ENCODE assay signal across 27 cellular contexts in the genomic region with DNA sequence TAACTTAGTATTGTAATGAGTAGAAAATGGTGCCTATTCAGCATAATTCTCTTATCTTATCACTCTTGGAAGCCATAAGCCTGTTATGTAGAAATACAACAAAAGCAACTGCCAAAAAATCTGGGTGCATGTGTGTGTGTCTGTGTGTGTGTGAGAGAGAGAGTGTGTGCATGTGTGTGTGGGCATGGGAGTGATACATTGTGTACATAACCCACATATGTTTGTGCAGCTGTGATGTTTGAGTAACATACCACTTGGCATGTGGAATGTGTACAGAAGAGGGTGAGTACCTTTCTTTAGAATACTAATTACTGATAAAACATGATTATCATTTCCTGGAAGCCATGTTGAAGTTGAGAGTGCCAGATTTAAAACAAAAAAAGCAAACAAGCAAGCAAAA.
A peak's percentile ranks its signal among the peaks of the same experiment; 100 is the strongest.
DNase-seq lines count a peak whose midpoint lies in the region; ATAC-seq, FAIRE-seq and TF ChIP-seq lines count a peak whose summit lies in the region.
"Had no signal": no experiment of that assay in that cellular context is flagged by ENCODE, and none has a peak within 500 bp of the region (broad histone marks: within the 10 kb centered on the region; RNA-seq: fewer than 3 reads in every experiment).

No MANE protein-coding gene starts in this region.

- POLR2A ChIA-PET in endothelial cell of umbilical vein (lab: Charles Lee), result no interaction called here

- no peaks in the 10 kb centered on the region for H3K36me3 ChIP-seq in endothelial cell of umbilical vein (ENCODE audit: control insufficient read depth in 2 of 2, extremely low read depth in 1 of 2, insufficient read depth in 2 of 2, low read length in 2 of 2)
- H3K36me3 ChIP-seq in transverse colon, result no peaks in the 10 kb centered on the region

- H2AFZ ChIP-seq in endothelial cell of umbilical vein (ENCODE audit: low read depth, low read length), result no peak overlapping the region

- no peak for TF ChIP-seq POLR2A in endothelial cell of umbilical vein (IDR thresholded peaks at IDR 0.05; ENCODE audit: low read depth, low read length)
- no peak for TF ChIP-seq POLR2A in transverse colon (IDR thresholded peaks at IDR 0.05)

- no peak overlapping the region for H3K4me2 ChIP-seq in endothelial cell of umbilical vein (ENCODE audit: insufficient read depth, low read length)
- H3K4me2 ChIP-seq: KMS-11, PC-9, SK-N-SH had no signal

- H3K27ac ChIP-seq in endothelial cell of umbilical vein (ENCODE audit: insufficient read depth, low read depth, low read length) (no peak overlapping the region), transverse colon (no peak overlapping the region)
- H3K27ac ChIP-seq: foreskin keratinocyte, KMS-11, PC-9, testis had no signal

- H3K27me3 ChIP-seq in endothelial cell of umbilical vein (ENCODE audit: control insufficient read depth in 2 of 2, insufficient read depth in 2 of 2, low read length in 2 of 2) (no peaks in the 10 kb centered on the region), transverse colon (no peaks in the 10 kb centered on the region)
- H3K27me3 ChIP-seq: foreskin keratinocyte, testis had no signal

- H3K79me2 ChIP-seq in endothelial cell of umbilical vein (ENCODE audit: control insufficient read depth, insufficient read depth, low read length), result no peaks in the 10 kb centered on the region

- H3K9ac ChIP-seq in endothelial cell of umbilical vein (replicated peaks; ENCODE audit: extremely low read depth, insufficient read depth, low read length), result no peak overlapping the region
- H3K9ac ChIP-seq: KMS-11, SK-N-SH had no signal

- H4K20me1 ChIP-seq in endothelial cell of umbilical vein (replicated peaks; ENCODE audit: control insufficient read depth, extremely low read depth, insufficient read depth, low read length), result no peaks in the 10 kb centered on the region

- H3K9me1 ChIP-seq in endothelial cell of umbilical vein (replicated peaks; ENCODE audit: control insufficient read depth, extremely low read depth, insufficient read depth, low read length), result no peaks in the 10 kb centered on the region

- in situ Hi-C loops in transverse colon (cut with MboI; ENCODE audit: low pct_ligation_motif_present in 1 of 4, low pct_unique_long_range_greater_than_20kb in 1 of 4, low sequenced_read_pairs in 3 of 4), result no loop called here

- DNase-seq in NCI-H510A treated with DMSO at 0.1 percent for 48 hours (lab: John Stamatoyannopoulos, UW) (peak; percentile 29), NCI-H510A (lab: John Stamatoyannopoulos, UW) (no peak), NCI-H774 (lab: John Stamatoyannopoulos, UW) (peak; percentile 80), endothelial cell of umbilical vein (ENCODE audit: low read depth, low spot score) (peak; percentile 78), D341Med (ENCODE audit: low spot score) (no peak), transverse colon (no peak)
- DNase-seq in activated CD8-positive, alpha-beta memory T cell treated with anti-CD3 and anti-CD28 coated beads for 24 hours, result no peak
- DNase-seq: activated CD4-positive, alpha-beta T cell treated with anti-CD3 and anti-CD28 coated beads for 1 hour; activated effector memory CD4-positive, alpha-beta T cell treated with anti-CD3 and anti-CD28 coated beads, Interleukin-2, amount 50 U/mL, for 16 hours; C1 segment of cervical spinal cord; DMS 273 treated with DMSO at 0.1 percent for 48 hours; foreskin keratinocyte; HFFc6; hypothalamus; mesendoderm; NCI-H1694; NCI-H524 treated with DMSO at 0.1 percent for 48 hours; PC-9; SK-N-SH; T1000; testis had no signal

- TF ChIP-seq CTCF in endothelial cell of umbilical vein (IDR thresholded peaks at IDR 0.05; ENCODE audit: extremely low read depth in 1 of 2, insufficient read depth in 1 of 2, low read depth in 1 of 2, low read length in 2 of 2), result no peak
- no peak for TF ChIP-seq CTCF in transverse colon (IDR thresholded peaks at IDR 0.05)

- intact Hi-C loops in endothelial cell of umbilical vein (cut with micrococcal nuclease), result no loop called here
- intact Hi-C loops in transverse colon (cut with DNase I; ENCODE audit: low total_unique reads), result no loop called here

- dilution Hi-C loops in endothelial cell of umbilical vein (cut with MboI; ENCODE audit: extremely low pct_ligation_motif_present, low sequenced_read_pairs), result no loop called here

- ATAC-seq in GM19452 (IDR thresholded peaks at IDR 0.05; ENCODE audit: unreplicated experiment), result no peak
- ATAC-seq: foreskin keratinocyte; stimulated activated effector memory CD8-positive, alpha-beta T cell treated with anti-CD3 and anti-CD28 coated beads, Interleukin-12 subunit alpha, Interleukin-12 subunit beta, amount 100 ng/mL, for 72 hours had no signal

- H3K9me3 ChIP-seq in endothelial cell of umbilical vein (replicated peaks; ENCODE audit: control insufficient read depth, insufficient read depth, low read length), result no peaks in the 10 kb centered on the region
- H3K9me3 ChIP-seq in transverse colon, result no peaks in the 10 kb centered on the region
- H3K9me3 ChIP-seq: SK-N-SH, testis had no signal

- no peak overlapping the region for H3K4me3 ChIP-seq in endothelial cell of umbilical vein (replicated peaks in 1 of 3; ENCODE audit: insufficient read depth in 1 of 3, low read depth in 1 of 3, low read length in 3 of 3)
- H3K4me3 ChIP-seq in transverse colon, result no peak overlapping the region
- H3K4me3 ChIP-seq: PC-9, testis had no signal

- no TSS peak for BruUV-seq in endothelial cell of umbilical vein (replicated peaks; lab: Mats Ljungman, UMichigan)

- H3K4me1 ChIP-seq in endothelial cell of umbilical vein (ENCODE audit: control insufficient read depth, extremely low read depth, insufficient read depth, low read length), result peaks cover 2% of the 10 kb centered on the region
- no peaks in the 10 kb centered on the region for H3K4me1 ChIP-seq in transverse colon
- H3K4me1 ChIP-seq: foreskin keratinocyte, testis had no signal

- FAIRE-seq in endothelial cell of umbilical vein (lab: Jason Lieb, UNC), result no peak
- FAIRE-seq: A204.1, colon, endometrium had no signal

- CTCF ChIA-PET in endothelial cell of umbilical vein (lab: Charles Lee), result interaction anchor here (1.6 kb wide), 1 partner anchor 8 kb away, joined by 3 read pairs; no protein-coding TSS in a partner anchor

- TF ChIP-seq EP300 in transverse colon (IDR thresholded peaks at IDR 0.05; ENCODE audit: low read depth), result no peak

TF ChIP-seq in endothelial cell of umbilical vein, 7 proteins besides CTCF, POLR2A, EP300 and RAD21:
- TF ChIP-seq GATA2 (IDR thresholded peaks at IDR 0.05; ENCODE audit: insufficient read depth, insufficient read length, low read depth, low read length) (peak; percentile 28), FOS (IDR thresholded peaks at IDR 0.05; ENCODE audit: borderline replicate concordance, insufficient read depth, low read length) (no peak)
TF ChIP-seq in endothelial cell of umbilical vein: peak in this region for 1.

Comparison
In these comparisons a context has a peak if more than half of its experiments do, and no peak if none do; other contexts are left out.
1. DNase-seq: peak in NCI-H510A treated with DMSO at 0.1 percent for 48 hours (single experiment), NCI-H774 (single experiment) and endothelial cell of umbilical vein (single experiment); none in NCI-H510A (single experiment), D341Med (single experiment), activated CD8-positive, alpha-beta memory T cell treated with anti-CD3 and anti-CD28 coated beads for 24 hours (single experiment) and transverse colon (single experiment).